In the genomic region with DNA sequence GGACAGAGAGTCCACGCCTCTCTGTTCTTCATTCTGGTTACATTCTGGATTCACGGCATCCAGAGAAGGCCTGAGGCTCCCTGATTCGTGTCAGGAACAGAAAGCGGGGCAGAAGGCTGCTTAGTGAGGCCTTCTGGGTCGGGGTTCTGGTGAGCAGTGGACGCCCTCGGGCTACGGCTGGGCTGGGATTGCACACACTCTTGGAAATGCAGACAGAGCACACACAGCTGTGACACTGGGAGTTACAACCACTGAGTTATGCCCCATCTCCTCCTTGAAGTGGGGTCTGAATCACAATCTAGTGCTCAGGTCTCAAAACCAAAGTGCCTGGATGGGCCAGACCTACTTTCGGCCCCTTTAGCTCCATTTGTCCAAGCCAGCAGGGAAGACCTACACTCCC, we compare ENCODE assay signal across 28 cellular contexts.
"Had no signal": no experiment of that assay in that cellular context is flagged by ENCODE, and none has a peak within 500 bp of the region (broad histone marks: within the 10 kb centered on the region; RNA-seq: fewer than 3 reads in every experiment).

No MANE protein-coding gene starts in this region.

- H3K9me3 ChIP-seq: body of pancreas, MG63, SJCRH30, SK-N-SH had no signal

- H3K4me3 Mint-ChIP-seq: activated CD4-positive, alpha-beta memory T cell treated with anti-CD3 and anti-CD28 coated beads for 36 hours; activated CD4-positive, alpha-beta T cell treated with anti-CD3 and anti-CD28 coated beads, Interleukin-2, amount 10 ng/mL, durations not matched to agents 7 days and 5 days; activated naive CD4-positive, alpha-beta T cell treated with anti-CD3 and anti-CD28 coated beads, Interleukin-2, amount 10 ng/mL, durations not matched to agents 7 days and 5 days; activated T-cell treated with anti-CD3 and anti-CD28 coated beads, Interleukin-2, amount 50 U/mL, for 72 hours had no signal

- H3K4me1 Mint-ChIP-seq: activated CD4-positive, alpha-beta T cell treated with anti-CD3 and anti-CD28 coated beads, Interleukin-2, amount 10 ng/mL, durations not matched to agents 7 days and 5 days; activated naive CD4-positive, alpha-beta T cell treated with anti-CD3 and anti-CD28 coated beads, Interleukin-2, amount 10 ng/mL, durations not matched to agents 7 days and 5 days had no signal

- H3K27ac Mint-ChIP-seq: activated CD4-positive, alpha-beta memory T cell treated with anti-CD3 and anti-CD28 coated beads for 36 hours; activated CD4-positive, alpha-beta T cell treated with anti-CD3 and anti-CD28 coated beads, Interleukin-2, amount 10 ng/mL, durations not matched to agents 7 days and 5 days; activated naive CD4-positive, alpha-beta T cell treated with anti-CD3 and anti-CD28 coated beads, Interleukin-2, amount 10 ng/mL, durations not matched to agents 7 days and 5 days; activated T-cell treated with anti-CD3 and anti-CD28 coated beads, Interleukin-2, amount 50 U/mL, for 72 hours; activated T-helper 2 cell treated with anti-CD3 and anti-CD28 coated beads, Interferon-gamma antibody, Interleukin-2, Interleukin-4, amounts not matched to agents 10 μg/mL and 5 μg/mL and 100 μg/mL, durations not matched to agents 14 hours and 24 hours and 36 hours had no signal

- H3K4me2 ChIP-seq: SK-N-SH had no signal

- H3K27me3 ChIP-seq: body of pancreas, MG63, SJCRH30 had no signal

- H3K4me1 ChIP-seq: body of pancreas, SJCRH30 had no signal

- H3K4me3 ChIP-seq: body of pancreas, MG63, SJCRH30 had no signal

- H3K36me3 Mint-ChIP-seq: activated CD4-positive, alpha-beta memory T cell treated with anti-CD3 and anti-CD28 coated beads for 36 hours; activated naive CD4-positive, alpha-beta T cell treated with anti-CD3 and anti-CD28 coated beads, Interleukin-2, amount 10 ng/mL, durations not matched to agents 7 days and 5 days had no signal

- H3K27ac ChIP-seq: body of pancreas, RWPE1, SJCRH30, VCaP had no signal

- H3K9me3 Mint-ChIP-seq: activated CD4-positive, alpha-beta memory T cell treated with anti-CD3 and anti-CD28 coated beads for 36 hours; activated CD4-positive, alpha-beta T cell treated with anti-CD3 and anti-CD28 coated beads, Interleukin-2, amount 10 ng/mL, durations not matched to agents 7 days and 5 days; activated naive CD4-positive, alpha-beta T cell treated with anti-CD3 and anti-CD28 coated beads, Interleukin-2, amount 10 ng/mL, durations not matched to agents 7 days and 5 days; activated T-helper 2 cell treated with anti-CD3 and anti-CD28 coated beads, Interferon-gamma antibody, Interleukin-2, Interleukin-4, amounts not matched to agents 10 μg/mL and 5 μg/mL and 100 μg/mL, durations not matched to agents 14 hours and 24 hours and 36 hours had no signal

- H3K9ac ChIP-seq: SK-N-SH had no signal

- DNase-seq: activated CD4-positive, alpha-beta memory T cell treated with anti-CD3 and anti-CD28 coated beads for 36 hours; activated CD4-positive, alpha-beta T cell treated with anti-CD3 and anti-CD28 coated beads, Interleukin-2, amount 10 ng/mL, durations not matched to agents 7 days and 5 days; activated CD4-positive, CD25-positive, alpha-beta regulatory T cell; activated CD8-positive, alpha-beta memory T cell treated with anti-CD3 and anti-CD28 coated beads, Interleukin-2, amount 50 U/mL, for 4 hours; activated gamma-delta T cell treated with Interleukin-2 at 50 U/mL for 16 hours; activated naive CD4-positive, alpha-beta T cell treated with anti-CD3 and anti-CD28 coated beads, Interleukin-2, amount 10 ng/mL, durations not matched to agents 7 days and 5 days; activated T-cell treated with anti-CD3 and anti-CD28 coated beads, Interleukin-2, amount 50 U/mL, for 72 hours; aorta; body of pancreas; central memory CD4-positive, alpha-beta T cell; MG63; NCI-H1105; NCI-H1436; NCI-H1694 treated with DMSO at 0.1 percent for 48 hours; NCI-H2029 treated with DMSO at 0.1 percent for 48 hours; NCI-H345; NCI-H510A; NCI-H526 treated with DMSO at 0.1 percent for 48 hours; NCI-H82; OCI-M1; Right ventricle myocardium superior; SJCRH30; SK-N-SH; T-helper 1 cell had no signal

- ATAC-seq: activated T-cell treated with anti-CD3 and anti-CD28 coated beads, Interleukin-2, amount 50 U/mL, for 72 hours; body of pancreas; Panc1 had no signal

- H3K36me3 ChIP-seq: MG63, SJCRH30 had no signal

- H3K27me3 Mint-ChIP-seq: activated CD4-positive, alpha-beta memory T cell treated with anti-CD3 and anti-CD28 coated beads for 36 hours; activated CD4-positive, alpha-beta T cell treated with anti-CD3 and anti-CD28 coated beads, Interleukin-2, amount 10 ng/mL, durations not matched to agents 7 days and 5 days; activated naive CD4-positive, alpha-beta T cell treated with anti-CD3 and anti-CD28 coated beads, Interleukin-2, amount 10 ng/mL, durations not matched to agents 7 days and 5 days had no signal
